Comparison of ENCODE assay signal across 8 cellular contexts in the genomic region with DNA sequence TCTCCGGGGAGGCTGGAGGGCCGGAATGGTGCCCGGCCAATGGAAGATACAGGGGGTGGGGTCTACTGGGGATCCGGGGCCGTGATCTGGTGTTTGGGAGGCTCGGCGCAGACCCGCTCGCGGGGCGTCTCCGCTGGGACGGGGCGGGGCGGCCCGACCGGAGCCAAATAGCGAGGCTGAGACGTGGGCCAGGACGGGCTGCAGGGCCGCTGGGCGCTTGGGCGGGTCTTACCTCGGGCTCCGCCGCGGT. TPM values are rescaled to one million over a fixed set of nuclear protein-coding genes. Genes with fewer than 3 reads are reported as not detected.
A peak's percentile ranks its signal among the peaks of the same experiment; 100 is the strongest.
DNase-seq lines count a peak whose midpoint lies in the region; ATAC-seq and TF ChIP-seq lines count a peak whose summit lies in the region.

No MANE protein-coding gene starts in this region.

- no CpG with 5 or more reads among the region's 27 CpGs for WGBS in right lobe of liver (ENCODE audit: insufficient coverage, low coverage, low lambda C conversion rate, missing lambda C conversion rate)

- no peaks in the 10 kb centered on the region for H3K27me3 ChIP-seq in H7 (ENCODE audit: control insufficient read depth, insufficient read depth, low read length)
- no peaks in the 10 kb centered on the region for H3K27me3 ChIP-seq in right lobe of liver

- intact Hi-C loops in right lobe of liver (cut with DNase I): no loop called here

- no peak for TF ChIP-seq POLR2A in right lobe of liver (IDR thresholded peaks at IDR 0.05)

- no peaks in the 10 kb centered on the region for H3K9me3 ChIP-seq in right lobe of liver

- peak; percentile 56 to 76 (median 66) for ATAC-seq in right lobe of liver

- TF ChIP-seq CTCF in choroid plexus epithelial cell (conservative IDR thresholded peaks at IDR 0.05; ENCODE audit: low read depth, low read length) (no peak), right lobe of liver (IDR thresholded peaks at IDR 0.05) (no peak)

- H3K4me1 ChIP-seq in right lobe of liver: peaks cover 0 to 14% (median 3%) of the 10 kb centered on the region in 4 donors

- peak; percentile 51 for DNase-seq in GM04503 (ENCODE audit: low read depth)
- peak; percentile 88 for DNase-seq in H7
- DNase-seq in LHCN-M2 (ENCODE audit: low read depth): peak; percentile 77
- DNase-seq in activated CD4-positive, alpha-beta T cell treated with anti-CD3 and anti-CD28 coated beads for 24 hours (ENCODE audit: low read depth in 2 of 2): peak; percentile 44 to 57
- peak; percentile 77 for DNase-seq in choroid plexus epithelial cell (ENCODE audit: low read depth)
- peak; percentile 78 to 84 (median 79) for DNase-seq in right lobe of liver
- DNase-seq in stimulated activated CD4-positive, alpha-beta T cell treated with anti-CD3 and anti-CD28 coated beads, TNF-alpha, amount 100 ng/mL, for 48 hours (ENCODE audit: low read depth in 3 of 3): peak; percentile 48 to 68 (median 60)
- no peak for DNase-seq in KG1 (lab: John Stamatoyannopoulos, UW)

- peak overlapping the region; percentile 84 for H3K4me3 ChIP-seq in H7 (ENCODE audit: insufficient read depth, low read depth, low read length)
- peak overlapping the region; percentile 99 for H3K4me3 ChIP-seq in choroid plexus epithelial cell (ENCODE audit: low read depth, low read length)
- peak overlapping the region; percentile 86 to 95 (median 92) for H3K4me3 ChIP-seq in right lobe of liver

- H3K36me3 ChIP-seq in H7 (replicated peaks; ENCODE audit: control insufficient read depth, insufficient read depth, low read length) (no peaks in the 10 kb centered on the region), right lobe of liver (no peaks in the 10 kb centered on the region)

- H3K27ac ChIP-seq in right lobe of liver: peak overlapping the region; percentile 70 to 91 (median 88)

RNA-seq across cellular contexts. Expression of a gene that starts 0.6 kb away (rescaled TPM):
- total RNA-seq in H7 (2014; rRNA removed; shearing (Covaris generic)): 7.8 and 12.6 TPM in 2 replicates
- 19.8 and 22.4 TPM in 2 replicates for total RNA-seq in LHCN-M2 (2014; rRNA removed)
- 4.0 TPM for polyA plus RNA-seq in LHCN-M2 (2012)
- 10 to 100 TPM in 2 of 6 experiments, 1 to 10 TPM in 4; 5.6 to 10.4 (median 8.5) TPM for total RNA-seq in right lobe of liver

RNA-seq across cellular contexts. Expression of a gene that starts 0.8 kb away (rescaled TPM):
- 2.7 and 4.8 TPM in 2 replicates for total RNA-seq in H7 (2014; rRNA removed; shearing (Covaris generic))
- total RNA-seq in LHCN-M2 (2014; rRNA removed): 2.8 and 3.7 TPM in 2 replicates
- 2.0 TPM for polyA plus RNA-seq in LHCN-M2 (2012)
- 1 to 10 TPM in 3 of 6 experiments, under 1 TPM in 3; 0.61 to 2.6 (median 1.0) TPM for total RNA-seq in right lobe of liver
